Comparison of ENCODE assay signal across 8 cellular contexts in the genomic region with DNA sequence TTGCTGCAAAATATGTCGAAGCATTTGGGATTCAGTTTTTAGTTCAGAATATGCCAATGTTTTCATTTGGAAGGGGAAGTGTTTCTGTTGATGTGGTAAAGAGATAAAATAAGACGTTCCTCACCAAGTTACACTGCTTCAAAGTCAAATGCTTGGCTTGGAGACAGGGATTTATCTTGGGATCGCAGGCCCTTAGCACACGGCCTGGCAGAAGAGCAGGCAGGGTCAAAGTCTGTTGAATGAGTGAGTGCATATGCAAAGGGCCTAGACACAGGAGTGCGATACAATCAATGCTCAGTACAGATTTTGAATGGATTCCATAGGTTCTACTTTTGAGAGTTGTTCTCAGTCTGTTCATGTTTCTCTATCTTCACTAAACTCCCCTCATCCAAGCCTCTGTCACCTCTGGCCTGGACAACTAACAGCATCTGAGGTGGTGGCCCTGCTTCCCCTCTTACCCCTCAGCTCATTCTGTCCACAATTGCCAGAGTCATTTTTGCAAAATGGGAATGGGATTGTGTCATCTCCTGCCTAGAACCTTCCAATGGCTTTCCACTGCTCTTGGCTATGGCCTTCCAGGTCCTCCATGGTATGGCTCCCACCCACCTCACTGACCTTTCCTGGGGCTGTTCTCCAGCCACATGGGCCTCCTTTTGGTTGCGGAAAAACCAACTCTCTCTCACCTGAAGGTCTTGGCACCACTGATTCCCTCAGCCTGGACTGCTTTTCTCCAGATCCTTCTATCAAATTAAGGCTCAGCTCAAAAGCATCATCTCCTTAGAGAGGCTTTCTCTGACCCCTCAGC. TPM values are rescaled to one million over a fixed set of nuclear protein-coding genes. Genes with fewer than 3 reads are reported as not detected.
DNase-seq lines count a peak whose midpoint lies in the region; TF ChIP-seq lines count a peak whose summit lies in the region.

No MANE protein-coding gene starts in this region.

- H3K4me1 ChIP-seq in PC-9 (replicated peaks; ENCODE audit: insufficient read depth) (peaks cover 28% of the 10 kb centered on the region), sigmoid colon (peaks cover 0 to 91% (median 85%) of the 10 kb centered on the region in 4 donors)

- POLR2A ChIA-PET in PC-9 (lab: Charles Lee; ENCODE audit: unreplicated experiment) = interaction anchor here (0.7 kb wide), 1 partner anchor 514 kb away, joined by 8 read pairs; no protein-coding TSS in a partner anchor

- TF ChIP-seq EP300 in sigmoid colon (IDR thresholded peaks at IDR 0.05) = no peak

- H4K20me1 ChIP-seq in PC-9 (ENCODE audit: insufficient read depth) = peaks cover 31% of the 10 kb centered on the region

- TF ChIP-seq POLR2A in sigmoid colon (IDR thresholded peaks at IDR 0.05) = no peak

- no peaks in the 10 kb centered on the region for H3K27me3 ChIP-seq in GM06990 (replicated peaks; ENCODE audit: control insufficient read depth, insufficient read depth, low read length)
- no peaks in the 10 kb centered on the region for H3K27me3 ChIP-seq in PC-9 (ENCODE audit: insufficient read depth, low read depth)
- H3K27me3 ChIP-seq in sigmoid colon = no peaks in the 10 kb centered on the region

- DNase-seq in GM06990 (ENCODE audit: extremely low read depth, insufficient read length) (no peak), PC-9 (no peak), epithelial cell of proximal tubule (ENCODE audit: low read depth) (no peak), sigmoid colon (no peak), NCI-H2107 treated with DMSO at 0.1 percent for 48 hours (lab: John Stamatoyannopoulos, UW; ENCODE audit: unreplicated experiment) (no peak), retina (no peak), T-helper 9 cell (no peak), NCI-H2227 (lab: John Stamatoyannopoulos, UW; ENCODE audit: unreplicated experiment) (no peak)

- CTCF ChIA-PET in PC-9 (lab: Charles Lee) = no interaction called here

- no peaks in the 10 kb centered on the region for H3K9me2 ChIP-seq in PC-9 (ENCODE audit: insufficient read depth)

- no peaks in the 10 kb centered on the region for H3F3A ChIP-seq in PC-9 (ENCODE audit: insufficient read depth, low read depth)

- intact Hi-C loops in PC-9 (cut with micrococcal nuclease; ENCODE audit: unreplicated experiment) (no loop called here), sigmoid colon (cut with DNase I) (no loop called here)

- H3K79me2 ChIP-seq in PC-9 (ENCODE audit: low read depth) = peaks cover 42% of the 10 kb centered on the region

- no TSS peak for BruUV-seq in PC-9 (replicated peaks; lab: Mats Ljungman, UMichigan)

- no peak overlapping the region for H2AFZ ChIP-seq in PC-9

- peak overlapping the region; percentile 33; the same call in 1 of the 2 replicates for H3K4me3 ChIP-seq in GM06990 (replicated peaks; ENCODE audit: low read depth, low read length)
- no peak overlapping the region for H3K4me3 ChIP-seq in PC-9
- H3K4me3 ChIP-seq in epithelial cell of proximal tubule (ENCODE audit: low read depth, low read length) = peak overlapping the region; percentile 65
- H3K4me3 ChIP-seq in sigmoid colon = peak overlapping the region in 2 of 4 donors; percentile 5 to 92

- H3K36me3 ChIP-seq in GM06990 (ENCODE audit: control insufficient read depth, insufficient read depth, low read length) (peaks cover 12% of the 10 kb centered on the region), PC-9 (ENCODE audit: low read depth) (peaks cover 4% of the 10 kb centered on the region; the same call in 1 of the 2 replicates), sigmoid colon (peaks cover 0 to 6% (median 0%) of the 10 kb centered on the region in 4 donors)

- H3K9me3 ChIP-seq in PC-9 (ENCODE audit: insufficient read depth, low read depth) (no peaks in the 10 kb centered on the region), sigmoid colon (no peaks in the 10 kb centered on the region)

- 36 to 54% methylated on average over 6 of the region's 6 CpGs for WGBS in sigmoid colon, 2 donors

- no peak overlapping the region for H3K27ac ChIP-seq in PC-9
- H3K27ac ChIP-seq in sigmoid colon = peak overlapping the region; percentile 89 to 92 (median 90)

- TF ChIP-seq CTCF in GM06990 (IDR thresholded peaks at IDR 0.05; ENCODE audit: insufficient read depth, low read length, poor library complexity, severe bottlenecking) = no peak
- no peak for TF ChIP-seq CTCF in PC-9 (conservative IDR thresholded peaks at IDR 0.05)
- no peak for TF ChIP-seq CTCF in epithelial cell of proximal tubule (conservative IDR thresholded peaks at IDR 0.05; ENCODE audit: low read depth, low read length)
- TF ChIP-seq CTCF in sigmoid colon (IDR thresholded peaks at IDR 0.05) = no peak

- H3K4me2 ChIP-seq in PC-9 = peak overlapping the region; percentile 94; the same call in 1 of the 2 replicates

RNA-seq across cellular contexts. Expression of gene DEXI, which starts 3.2 kb away (rescaled TPM):
- total RNA-seq in PC-9 (2021) = 33.1 and 42.4 TPM in 2 replicates
- 43.9 and 63.4 TPM in 2 replicates for total RNA-seq in epithelial cell of proximal tubule
- 10 to 100 TPM; 55.0 to 99.9 (median 77.4) TPM for total RNA-seq in sigmoid colon
- 10 to 100 TPM; 13.9 to 24.7 (median 18.6) TPM for polyA plus RNA-seq in sigmoid colon

RNA-seq across cellular contexts. Expression of gene CLEC16A, which starts 5.3 kb away (rescaled TPM):
- total RNA-seq in PC-9 (2021) = 34.9 and 45.0 TPM in 2 replicates
- total RNA-seq in epithelial cell of proximal tubule = 11.3 and 15.6 TPM in 2 replicates
- total RNA-seq in sigmoid colon = 10 to 100 TPM; 21.3 to 35.2 (median 29.5) TPM
- 10 to 100 TPM in 2 of 3 donors, 1 to 10 TPM in 1; 9.6 to 24.6 (median 10.6) TPM for polyA plus RNA-seq in sigmoid colon
